Comparison of ENCODE assay signal across 1 cellular context in the genomic region with DNA sequence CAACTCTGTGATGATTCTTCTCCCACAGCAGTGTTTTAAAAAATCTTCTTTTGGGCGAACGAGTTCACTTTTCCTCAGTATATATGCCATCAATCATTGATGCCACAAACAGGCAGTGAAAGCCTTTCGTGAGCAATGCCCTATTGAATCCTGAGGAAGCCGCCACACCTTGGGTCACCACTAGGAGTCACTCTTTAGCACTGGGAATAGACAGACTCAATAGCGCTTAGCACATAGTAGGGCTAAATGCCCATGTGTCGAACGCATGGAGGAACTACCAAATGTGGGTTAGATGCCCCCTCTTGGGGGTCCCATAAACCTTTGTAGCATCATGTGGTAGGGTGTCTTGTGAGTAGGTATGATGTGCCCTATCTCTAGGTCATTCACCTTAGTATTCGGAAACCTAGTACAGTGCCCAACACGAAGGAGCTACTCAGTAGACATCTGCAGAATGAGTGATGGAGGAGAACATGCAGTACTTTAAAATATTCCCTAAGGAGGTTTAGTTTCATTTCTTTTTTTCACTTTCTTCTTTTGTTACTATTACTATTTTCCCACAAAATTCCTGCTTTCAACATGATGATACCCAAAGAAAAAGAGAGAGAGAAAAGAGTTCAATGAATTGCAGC.
TF ChIP-seq lines count a peak whose summit lies in the region.

No MANE protein-coding gene starts in this region.

TF ChIP-seq in IMR-90, 13 proteins besides CTCF, POLR2A, EP300 and RAD21 (continued from another document):
- TF ChIP-seq, protein P1, sequence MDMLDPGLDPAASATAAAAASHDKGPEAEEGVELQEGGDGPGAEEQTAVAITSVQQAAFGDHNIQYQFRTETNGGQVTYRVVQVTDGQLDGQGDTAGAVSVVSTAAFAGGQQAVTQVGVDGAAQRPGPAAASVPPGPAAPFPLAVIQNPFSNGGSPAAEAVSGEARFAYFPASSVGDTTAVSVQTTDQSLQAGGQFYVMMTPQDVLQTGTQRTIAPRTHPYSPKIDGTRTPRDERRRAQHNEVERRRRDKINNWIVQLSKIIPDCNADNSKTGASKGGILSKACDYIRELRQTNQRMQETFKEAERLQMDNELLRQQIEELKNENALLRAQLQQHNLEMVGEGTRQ (IDR thresholded peaks at IDR 0.05; ENCODE audit: low read depth, low read length), result no peak
